21 cellular contexts compared by ENCODE assay signal in genomic region chr13:113399755-113400149, GRCh38. TPM values are rescaled to one million over a fixed set of nuclear protein-coding genes. Genes with fewer than 3 reads are reported as not detected.
DNase-seq lines count a peak whose midpoint lies in the region; ATAC-seq, FAIRE-seq and TF ChIP-seq lines count a peak whose summit lies in the region.
"Had no signal": no experiment of that assay in that cellular context is flagged by ENCODE, and none has a peak within 500 bp of the region (broad histone marks: within the 10 kb centered on the region; RNA-seq: fewer than 3 reads in every experiment).

No MANE protein-coding gene starts in this region.

- H3K36me3 ChIP-seq in cardiac muscle cell = no peaks in the 10 kb centered on the region
- H3K36me3 ChIP-seq in ascending aorta = no peaks in the 10 kb centered on the region
- no peaks in the 10 kb centered on the region for H3K36me3 ChIP-seq in kidney (ENCODE audit: control insufficient read depth in 1 of 2, insufficient read depth in 2 of 2, low read length in 2 of 2)
- no peaks in the 10 kb centered on the region for H3K36me3 ChIP-seq in skeletal muscle satellite cell (ENCODE audit: insufficient read depth, low read length)
- H3K36me3 ChIP-seq: esophagus squamous epithelium, left lung, WERI-Rb-1 had no signal

- DNase-seq in cardiac muscle cell (ENCODE audit: low read depth in 1 of 2, low spot score in 1 of 2) = no peak
- no peak for DNase-seq in left ventricle myocardium superior
- DNase-seq in ascending aorta (ENCODE audit: low spot score in 2 of 2) = peak in 1 of 2 donors; percentile 57
- DNase-seq in kidney = peak; percentile 69
- DNase-seq in T-helper 1 cell = no peak
- no peak for DNase-seq in cerebellar cortex (ENCODE audit: low spot score)
- DNase-seq: activated gamma-delta T cell; amniotic stem cell; effector memory CD8-positive, alpha-beta T cell; EL; esophagus squamous epithelium; NCI-H1417 treated with DMSO at 0.1 percent for 48 hours; NCI-H526 treated with DMSO at 0.1 percent for 48 hours; nucleus accumbens; SHP77 treated with DMSO at 0.1 percent for 48 hours; WERI-Rb-1 had no signal

- no peak overlapping the region for H3K9ac ChIP-seq in kidney (ENCODE audit: low read length in 2 of 2)
- H3K9ac ChIP-seq in skeletal muscle satellite cell (ENCODE audit: low read depth, low read length) = no peak overlapping the region

- H3K27me3 ChIP-seq in cardiac muscle cell (no peaks in the 10 kb centered on the region), ascending aorta (no peaks in the 10 kb centered on the region), skeletal muscle satellite cell (ENCODE audit: control insufficient read depth, insufficient read depth, low read length) (no peaks in the 10 kb centered on the region)

- peak overlapping the region; percentile 90 for H3K27ac ChIP-seq in cardiac muscle cell
- H3K27ac ChIP-seq in ascending aorta = peak overlapping the region; percentile 53 to 88
- no peak overlapping the region for H3K27ac ChIP-seq in kidney (ENCODE audit: low read depth in 2 of 2, low read length in 2 of 2)
- H3K27ac ChIP-seq: esophagus squamous epithelium, left lung had no signal

- intact Hi-C loops in left ventricle myocardium superior (cut with micrococcal nuclease) (no loop called here), ascending aorta (cut with DNase I) (no loop called here), kidney (cut with DNase I) (no loop called here)

- H3K4me2 ChIP-seq in skeletal muscle satellite cell (ENCODE audit: low read length) = peak overlapping the region; percentile 37

- no peak for ATAC-seq in left ventricle myocardium superior
- no peak for ATAC-seq in HG02678 (IDR thresholded peaks at IDR 0.05; ENCODE audit: unreplicated experiment)
- ATAC-seq: effector memory CD8-positive, alpha-beta T cell had no signal

- no peak overlapping the region for H3K4me3 ChIP-seq in cardiac muscle cell
- no peak overlapping the region for H3K4me3 ChIP-seq in ascending aorta
- no peak overlapping the region for H3K4me3 ChIP-seq in kidney (ENCODE audit: low read length in 2 of 2)
- H3K4me3 ChIP-seq in skeletal muscle satellite cell (ENCODE audit: low read length) = no peak overlapping the region
- H3K4me3 ChIP-seq: esophagus squamous epithelium, left lung had no signal

- H3K9me3 ChIP-seq in cardiac muscle cell (ENCODE audit: low read depth) (no peaks in the 10 kb centered on the region), ascending aorta (no peaks in the 10 kb centered on the region), kidney (ENCODE audit: control insufficient read depth in 1 of 2, low read length in 2 of 2) (no peaks in the 10 kb centered on the region), skeletal muscle satellite cell (replicated peaks; ENCODE audit: low read length) (no peaks in the 10 kb centered on the region)
- H3K9me3 ChIP-seq: esophagus squamous epithelium, left lung had no signal

- FAIRE-seq in kidney (lab: Jason Lieb, UNC) = no peak
- FAIRE-seq: A204.1 had no signal

- TF ChIP-seq CTCF in cardiac muscle cell (IDR thresholded peaks at IDR 0.05; ENCODE audit: low read depth, low read length) (no peak), ascending aorta (IDR thresholded peaks at IDR 0.05) (no peak), kidney (IDR thresholded peaks at IDR 0.05; ENCODE audit: borderline replicate concordance, extremely low read depth, insufficient read depth) (no peak)

- peaks cover 44% of the 10 kb centered on the region for H3K4me1 ChIP-seq in cardiac muscle cell (ENCODE audit: low read depth)
- peaks cover 6 to 11% of the 10 kb centered on the region in 2 donors for H3K4me1 ChIP-seq in ascending aorta
- no peaks in the 10 kb centered on the region for H3K4me1 ChIP-seq in kidney (ENCODE audit: control insufficient read depth in 1 of 2, insufficient read depth in 1 of 2, low read depth in 1 of 2, low read length in 2 of 2)
- H3K4me1 ChIP-seq in skeletal muscle satellite cell (ENCODE audit: control insufficient read depth, insufficient read depth, low read length) = peaks cover 22% of the 10 kb centered on the region
- H3K4me1 ChIP-seq: esophagus squamous epithelium, left lung had no signal

RNA-seq across cellular contexts. Expression of gene GRTP1, which starts 35.8 kb away (rescaled TPM):
- total RNA-seq in cardiac muscle cell (18.2 and 24.9 TPM in 2 replicates), left ventricle myocardium superior (0.94 TPM), ascending aorta (15.4 TPM), kidney (9.6 TPM)
- polyA plus RNA-seq in cardiac muscle cell (20.1 and 31.6 TPM in 2 replicates), kidney (ENCODE audit: insufficient read depth, low read depth, low replicate concordance) (18.3 TPM)
- 1.7 and 3.8 TPM in 2 replicates for total RNA-seq in skeletal muscle satellite cell (2012; rRNA removed)
- total RNA-seq: T-helper 2 cell treated with Interferon-gamma antibody and Interleukin-4, amounts not matched to agents 100 ng/mL and 5 ng/mL, for 36 hours had no signal

RNA-seq across cellular contexts. Expression of gene ADPRHL1, which starts 53.5 kb away (rescaled TPM):
- 112 and 118 TPM in 2 replicates for total RNA-seq in cardiac muscle cell
- 77.3 and 78.2 TPM in 2 replicates for polyA plus RNA-seq in cardiac muscle cell
- total RNA-seq in left ventricle myocardium superior = 442 TPM
- total RNA-seq in ascending aorta = 11.3 TPM
- total RNA-seq in kidney = 1.5 TPM
- polyA plus RNA-seq in kidney (ENCODE audit: insufficient read depth, low read depth, low replicate concordance) = 1.1 TPM
- total RNA-seq in skeletal muscle satellite cell (2012; rRNA removed) = 3.9 and 4.8 TPM in 2 replicates

Comparison
In these comparisons a context has a peak if more than half of its experiments do, and no peak if none do; other contexts are left out.
1. H3K27ac ChIP-seq: peak in cardiac muscle cell (single experiment) and ascending aorta (2 of 2); none in kidney (0 of 2).